ENCODE assay signal across 18 cellular contexts in genomic region chr2:30768036-30768686, GRCh38. TPM values are rescaled to one million over a fixed set of nuclear protein-coding genes. Genes with fewer than 3 reads are reported as not detected.
DNase-seq lines count a peak whose midpoint lies in the region; ATAC-seq, FAIRE-seq and TF ChIP-seq lines count a peak whose summit lies in the region.
"Had no signal": no experiment of that assay in that cellular context is flagged by ENCODE, and none has a peak within 500 bp of the region (broad histone marks: within the 10 kb centered on the region; RNA-seq: fewer than 3 reads in every experiment).

No MANE protein-coding gene starts in this region.

- no peak overlapping the region for H2AFZ ChIP-seq in DND-41 (ENCODE audit: low read depth, low read length)

- H3K9me3 Mint-ChIP-seq in activated CD8-positive, alpha-beta memory T cell treated with anti-CD3 and anti-CD28 coated beads, Interleukin-2, amount 10 ng/mL, durations not matched to agents 7 days and 5 days (ENCODE audit: low read depth) = no peaks in the 10 kb centered on the region
- H3K9me3 Mint-ChIP-seq in type B pancreatic cell = no peaks in the 10 kb centered on the region
- no peaks in the 10 kb centered on the region for H3K9me3 Mint-ChIP-seq in stimulated activated memory B cell treated with anti-CD40 and anti-IgM and Interleukin-4, amounts not matched to agents 10 μg/mL and 1 μg/mL and 100 μg/mL, for 72 hours

- intact Hi-C loops in kidney (cut with DNase I) = no loop called here

- no peaks in the 10 kb centered on the region for H3K4me1 Mint-ChIP-seq in activated CD8-positive, alpha-beta memory T cell treated with anti-CD3 and anti-CD28 coated beads, Interleukin-2, amount 10 ng/mL, durations not matched to agents 7 days and 5 days
- peaks cover 9% of the 10 kb centered on the region for H3K4me1 Mint-ChIP-seq in type B pancreatic cell (ENCODE audit: unreplicated experiment)
- H3K4me1 Mint-ChIP-seq in stimulated activated memory B cell treated with anti-CD40 and anti-IgM and Interleukin-4, amounts not matched to agents 10 μg/mL and 1 μg/mL and 100 μg/mL, for 72 hours = peaks cover 8% of the 10 kb centered on the region

- no peak for FAIRE-seq in kidney (lab: Jason Lieb, UNC)
- FAIRE-seq: K562, RCC 7860 had no signal

- no peak overlapping the region for H3K4me2 ChIP-seq in DND-41 (ENCODE audit: insufficient read depth, low read length)

- H3K9ac ChIP-seq in DND-41 (ENCODE audit: low read depth, low read length) (no peak overlapping the region), kidney (ENCODE audit: low read length in 2 of 2) (no peak overlapping the region)

- no peaks in the 10 kb centered on the region for H3K79me2 ChIP-seq in DND-41 (ENCODE audit: insufficient read depth, low read length)

- H3K27ac ChIP-seq in DND-41 (ENCODE audit: low read length) (no peak overlapping the region), kidney (ENCODE audit: low read depth in 2 of 2, low read length in 2 of 2) (no peak overlapping the region)
- H3K27ac ChIP-seq: C4-2B had no signal

- CTCF ChIA-PET in activated CD8-positive, alpha-beta memory T cell treated with anti-CD3 and anti-CD28 coated beads, Interleukin-2, amount 10 ng/mL, durations not matched to agents 7 days and 5 days (lab: Charles Lee) = no interaction called here

- no peaks in the 10 kb centered on the region for H3K9me3 ChIP-seq in DND-41 (ENCODE audit: insufficient read depth, low read length, severe bottlenecking)
- no peaks in the 10 kb centered on the region for H3K9me3 ChIP-seq in kidney (ENCODE audit: control insufficient read depth in 1 of 2, low read length in 2 of 2)

- 0 out of 2 replicates have a peak, but pooled peaks cover 3% of the 10 kb centered on the region for H4K20me1 ChIP-seq in DND-41 (ENCODE audit: insufficient read depth, low read length)

- H3K4me1 ChIP-seq in DND-41 (ENCODE audit: insufficient read depth, low read length) (no peaks in the 10 kb centered on the region), kidney (ENCODE audit: control insufficient read depth in 1 of 2, insufficient read depth in 1 of 2, low read depth in 1 of 2, low read length in 2 of 2) (no peaks in the 10 kb centered on the region)

- no peak overlapping the region for H3K4me3 Mint-ChIP-seq in activated CD8-positive, alpha-beta memory T cell treated with anti-CD3 and anti-CD28 coated beads, Interleukin-2, amount 10 ng/mL, durations not matched to agents 7 days and 5 days
- no peak overlapping the region for H3K4me3 Mint-ChIP-seq in type B pancreatic cell
- no peak overlapping the region for H3K4me3 Mint-ChIP-seq in stimulated activated memory B cell treated with anti-CD40 and anti-IgM and Interleukin-4, amounts not matched to agents 10 μg/mL and 1 μg/mL and 100 μg/mL, for 72 hours

- peaks cover 16% of the 10 kb centered on the region for H3K27me3 ChIP-seq in DND-41 (ENCODE audit: insufficient read depth, low read length, poor library complexity)

- H3K36me3 ChIP-seq in DND-41 (ENCODE audit: insufficient read depth, low read length) (no peaks in the 10 kb centered on the region), kidney (ENCODE audit: control insufficient read depth in 1 of 2, insufficient read depth in 2 of 2, low read length in 2 of 2) (no peaks in the 10 kb centered on the region)

- H3K27ac Mint-ChIP-seq in activated CD8-positive, alpha-beta memory T cell treated with anti-CD3 and anti-CD28 coated beads, Interleukin-2, amount 10 ng/mL, durations not matched to agents 7 days and 5 days = no peak overlapping the region
- no peak overlapping the region for H3K27ac Mint-ChIP-seq in type B pancreatic cell
- H3K27ac Mint-ChIP-seq in stimulated activated memory B cell treated with anti-CD40 and anti-IgM and Interleukin-4, amounts not matched to agents 10 μg/mL and 1 μg/mL and 100 μg/mL, for 72 hours = no peak overlapping the region

- no peak overlapping the region for H3K4me3 ChIP-seq in DND-41 (ENCODE audit: low read depth in 1 of 2, low read length in 2 of 2)
- H3K4me3 ChIP-seq in kidney (ENCODE audit: low read length in 2 of 2) = no peak overlapping the region
- H3K4me3 ChIP-seq: K562 had no signal

- 0 out of 3 replicates have a peak, but pooled peaks have one; percentile 45 for ATAC-seq in DND-41 (ENCODE audit: insufficient read depth, low read depth)
- ATAC-seq in activated CD8-positive, alpha-beta memory T cell treated with anti-CD3 and anti-CD28 coated beads, Interleukin-2, amount 10 ng/mL, durations not matched to agents 7 days and 5 days = no peak
- ATAC-seq in stimulated activated memory B cell treated with anti-CD40 and anti-IgM and Interleukin-4, amounts not matched to agents 10 μg/mL and 1 μg/mL and 100 μg/mL, for 72 hours = no peak
- ATAC-seq: K562 had no signal

- no peak for TF ChIP-seq CTCF in DND-41 (IDR thresholded peaks at IDR 0.05; ENCODE audit: borderline replicate concordance, extremely low read depth, low read length, poor library complexity, severe bottlenecking)
- no peak for TF ChIP-seq CTCF in kidney (IDR thresholded peaks at IDR 0.05; ENCODE audit: borderline replicate concordance, extremely low read depth, insufficient read depth)
- TF ChIP-seq CTCF in type B pancreatic cell (conservative IDR thresholded peaks at IDR 0.05) = no peak

- no peaks in the 10 kb centered on the region for H3K36me3 Mint-ChIP-seq in activated CD8-positive, alpha-beta memory T cell treated with anti-CD3 and anti-CD28 coated beads, Interleukin-2, amount 10 ng/mL, durations not matched to agents 7 days and 5 days
- H3K36me3 Mint-ChIP-seq in type B pancreatic cell = no peaks in the 10 kb centered on the region
- H3K36me3 Mint-ChIP-seq in stimulated activated memory B cell treated with anti-CD40 and anti-IgM and Interleukin-4, amounts not matched to agents 10 μg/mL and 1 μg/mL and 100 μg/mL, for 72 hours = no peaks in the 10 kb centered on the region

- DNase-seq in DND-41 = peak; percentile 26
- peak; percentile 15 for DNase-seq in activated CD8-positive, alpha-beta memory T cell treated with anti-CD3 and anti-CD28 coated beads, Interleukin-2, amount 10 ng/mL, durations not matched to agents 7 days and 5 days
- peak; percentile 41 for DNase-seq in kidney
- peak; percentile 52 for DNase-seq in type B pancreatic cell (ENCODE audit: extremely low spot score, unreplicated experiment)
- no peak for DNase-seq in stimulated activated CD4-positive, alpha-beta T cell treated with anti-CD3 and anti-CD28 coated beads, Interleukin-4, amount 100 ng/mL, for 4 hours
- no peak for DNase-seq in DMS 273 (lab: John Stamatoyannopoulos, UW; ENCODE audit: unreplicated experiment)
- DNase-seq: GF-D8; H7; NCI-H1105 treated with DMSO at 0.1 percent for 48 hours; NCI-H1694; NCI-H2081 treated with DMSO at 0.1 percent for 48 hours; NK-92 treated with Interleukin-12 subunit alpha and Interleukin-12 subunit beta, amount 100 ng/mL, for 24 hours; Right ventricle myocardium superior had no signal

- peaks cover 9% of the 10 kb centered on the region for H3K27me3 Mint-ChIP-seq in activated CD8-positive, alpha-beta memory T cell treated with anti-CD3 and anti-CD28 coated beads, Interleukin-2, amount 10 ng/mL, durations not matched to agents 7 days and 5 days
- peaks cover 31% of the 10 kb centered on the region for H3K27me3 Mint-ChIP-seq in type B pancreatic cell
- peaks cover 65% of the 10 kb centered on the region for H3K27me3 Mint-ChIP-seq in stimulated activated memory B cell treated with anti-CD40 and anti-IgM and Interleukin-4, amounts not matched to agents 10 μg/mL and 1 μg/mL and 100 μg/mL, for 72 hours

RNA-seq across cellular contexts. Expression of gene CAPN13, which starts 39.1 kb away (rescaled TPM):
- total RNA-seq in activated CD8-positive, alpha-beta memory T cell treated with anti-CD3 and anti-CD28 coated beads, Interleukin-2, amount 10 ng/mL, durations not matched to agents 7 days and 5 days = not detected
- 9.2 TPM for total RNA-seq in kidney
- polyA plus RNA-seq in kidney (ENCODE audit: insufficient read depth, low read depth, low replicate concordance) = 3.4 TPM
- 3.3 and 4.9 TPM in 2 replicates for total RNA-seq in type B pancreatic cell (ENCODE audit: low replicate concordance)
- total RNA-seq: K562, NCI-H460, Right ventricle myocardium superior had no signal
- polyA plus RNA-seq: K562 had no signal

Comparison
In these comparisons a context has a peak if more than half of its experiments do, and no peak if none do; other contexts are left out.
1. DNase-seq: peak in DND-41 (single experiment), activated CD8-positive, alpha-beta memory T cell treated with anti-CD3 and anti-CD28 coated beads, Interleukin-2, amount 10 ng/mL, durations not matched to agents 7 days and 5 days (single experiment), kidney (single experiment) and type B pancreatic cell (single experiment); none in stimulated activated CD4-positive, alpha-beta T cell treated with anti-CD3 and anti-CD28 coated beads, Interleukin-4, amount 100 ng/mL, for 4 hours (0 of 2) and DMS 273 (single experiment).